9 cellular contexts compared by ENCODE assay signal in the genomic region with DNA sequence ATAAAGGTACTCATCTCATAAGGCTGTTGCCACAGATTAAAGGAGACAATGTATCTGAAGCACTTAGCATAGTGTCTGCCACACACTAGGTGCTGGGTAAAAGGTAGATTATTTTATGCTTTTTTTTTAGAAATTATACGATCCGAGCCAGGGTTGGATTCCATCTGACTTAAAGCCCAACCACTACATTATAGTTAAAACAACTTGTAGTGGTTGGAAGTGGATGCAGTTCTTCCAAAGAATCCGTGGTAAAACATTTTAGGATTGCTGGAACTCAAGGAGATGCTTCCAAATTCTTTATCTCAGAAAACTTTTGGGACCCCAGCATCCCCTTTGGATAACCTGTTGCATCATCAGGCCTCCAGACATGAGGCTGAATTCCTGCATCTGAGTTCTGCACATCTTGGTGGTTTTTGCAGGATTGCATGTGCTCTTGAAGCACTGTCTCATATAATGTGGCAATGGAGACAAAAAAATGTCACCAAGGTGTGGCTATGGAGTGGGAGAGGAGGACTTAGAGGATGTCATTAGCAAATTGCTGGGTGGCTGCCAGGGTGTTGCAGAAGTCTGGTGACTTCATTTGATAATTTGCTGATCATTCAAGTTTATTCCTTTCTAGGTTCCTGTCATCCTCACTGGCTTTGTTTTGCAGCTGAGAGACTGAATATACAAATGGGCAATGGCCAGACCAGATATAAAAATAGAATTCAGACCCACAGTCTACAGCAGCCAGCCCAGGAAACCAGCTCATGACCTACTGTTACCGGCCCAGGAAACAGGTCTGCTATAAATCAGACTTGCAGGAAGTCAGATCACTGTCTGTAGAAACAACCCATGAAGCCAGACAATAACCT.
DNase-seq lines count a peak whose midpoint lies in the region; ATAC-seq and TF ChIP-seq lines count a peak whose summit lies in the region.
"Had no signal": no experiment of that assay in that cellular context is flagged by ENCODE, and none has a peak within 500 bp of the region (broad histone marks: within the 10 kb centered on the region; RNA-seq: fewer than 3 reads in every experiment).

No MANE protein-coding gene starts in this region.

- H3K36me3 Mint-ChIP-seq in CD8-positive, alpha-beta T cell: no peaks in the 10 kb centered on the region
- H3K36me3 Mint-ChIP-seq in endothelial cell (ENCODE audit: low read depth, unreplicated experiment): peaks cover 8% of the 10 kb centered on the region

- H3K4me1 ChIP-seq in CD8-positive, alpha-beta T cell (ENCODE audit: insufficient read depth, low read length): peaks cover 10% of the 10 kb centered on the region
- H3K4me1 ChIP-seq in colonic mucosa: no peaks in the 10 kb centered on the region

- peaks cover 26% of the 10 kb centered on the region for H3K4me1 Mint-ChIP-seq in CD8-positive, alpha-beta T cell (ENCODE audit: low read depth)
- H3K4me1 Mint-ChIP-seq in endothelial cell (ENCODE audit: unreplicated experiment): peaks cover 2% of the 10 kb centered on the region

- intact Hi-C loops in CD8-positive, alpha-beta T cell (cut with DNase I, micrococcal nuclease): no loop called here
- intact Hi-C loops in colonic mucosa (cut with DNase I): no loop called here

- H3K9ac ChIP-seq in colonic mucosa (ENCODE audit: low read depth in 2 of 2, low read length in 2 of 2): no peak overlapping the region

- H3K4me3 ChIP-seq in CD8-positive, alpha-beta T cell (ENCODE audit: low read depth, low read length): no peak overlapping the region
- no peak overlapping the region for H3K4me3 ChIP-seq in choroid plexus epithelial cell (ENCODE audit: low read depth, low read length)
- H3K4me3 ChIP-seq in colonic mucosa: no peak overlapping the region

- H3K9me3 Mint-ChIP-seq in CD8-positive, alpha-beta T cell: peaks cover 11% of the 10 kb centered on the region
- no peaks in the 10 kb centered on the region for H3K9me3 Mint-ChIP-seq in endothelial cell (ENCODE audit: unreplicated experiment)

- no peaks in the 10 kb centered on the region for H3K9me3 ChIP-seq in CD8-positive, alpha-beta T cell (ENCODE audit: low read length)
- no peaks in the 10 kb centered on the region for H3K9me3 ChIP-seq in KOPT-K1 (ENCODE audit: insufficient read depth, low read length, poor library complexity, severe bottlenecking)
- no peaks in the 10 kb centered on the region for H3K9me3 ChIP-seq in colonic mucosa

- no peaks in the 10 kb centered on the region for H3K36me3 ChIP-seq in CD8-positive, alpha-beta T cell (ENCODE audit: insufficient read depth, low read length)
- H3K36me3 ChIP-seq in KOPT-K1 (ENCODE audit: insufficient read depth, low read length) (no peaks in the 10 kb centered on the region), colonic mucosa (no peaks in the 10 kb centered on the region)

- H3K27ac ChIP-seq in CD8-positive, alpha-beta T cell (ENCODE audit: low read depth, low read length): no peak overlapping the region
- H3K27ac ChIP-seq in KOPT-K1 (ENCODE audit: low read depth, low read length, poor library complexity, severe bottlenecking) (peak overlapping the region; percentile 9), colonic mucosa (no peak overlapping the region)

- ATAC-seq in CD8-positive, alpha-beta T cell: no peak
- ATAC-seq in GM21390 (IDR thresholded peaks at IDR 0.05; ENCODE audit: unreplicated experiment) (peak; percentile 50), HG03280 (IDR thresholded peaks at IDR 0.05; ENCODE audit: unreplicated experiment) (no peak)

- TF ChIP-seq CTCF in CD8-positive, alpha-beta T cell (IDR thresholded peaks at IDR 0.05): no peak
- TF ChIP-seq CTCF in choroid plexus epithelial cell (conservative IDR thresholded peaks at IDR 0.05; ENCODE audit: low read depth, low read length) (no peak), colonic mucosa (IDR thresholded peaks at IDR 0.05) (no peak), endothelial cell (IDR thresholded peaks at IDR 0.05; ENCODE audit: unreplicated experiment) (no peak)

- peaks cover 2% of the 10 kb centered on the region for H3K27me3 Mint-ChIP-seq in CD8-positive, alpha-beta T cell (ENCODE audit: low read depth)
- H3K27me3 Mint-ChIP-seq in endothelial cell (ENCODE audit: unreplicated experiment): no peaks in the 10 kb centered on the region

- POLR2A ChIA-PET in CD8-positive, alpha-beta T cell (lab: Charles Lee): no interaction called here

- DNase-seq in CD8-positive, alpha-beta T cell: no peak
- DNase-seq in choroid plexus epithelial cell (ENCODE audit: low read depth): peak; percentile 20
- no peak for DNase-seq in colonic mucosa
- no peak for DNase-seq in inferior parietal cortex (ENCODE audit: extremely low spot score)
- no peak for DNase-seq in endothelial cell (ENCODE audit: low spot score)
- DNase-seq: stimulated activated CD4-positive, alpha-beta T cell treated with anti-CD3 and anti-CD28 coated beads, Interleukin-2, amount 100 ng/mL, for 48 hours had no signal

- no peaks in the 10 kb centered on the region for H3K27me3 ChIP-seq in CD8-positive, alpha-beta T cell (ENCODE audit: insufficient read depth, low read length)
- H3K27me3 ChIP-seq in colonic mucosa: no peaks in the 10 kb centered on the region

- CTCF ChIA-PET in CD8-positive, alpha-beta T cell (lab: Charles Lee): interaction anchor here (1.0 to 1.8 kb wide), 2 partner anchors 95 to 211 kb away, joined by 3 to 8 read pairs; no protein-coding TSS in a partner anchor

- H3K27ac Mint-ChIP-seq in CD8-positive, alpha-beta T cell: peak overlapping the region; percentile 4
- H3K27ac Mint-ChIP-seq in endothelial cell (ENCODE audit: unreplicated experiment): no peak overlapping the region

- no peak overlapping the region for H3K4me3 Mint-ChIP-seq in CD8-positive, alpha-beta T cell
- H3K4me3 Mint-ChIP-seq in endothelial cell (ENCODE audit: unreplicated experiment): no peak overlapping the region
